ENCODE assay signal across 8 cellular contexts in the genomic region with DNA sequence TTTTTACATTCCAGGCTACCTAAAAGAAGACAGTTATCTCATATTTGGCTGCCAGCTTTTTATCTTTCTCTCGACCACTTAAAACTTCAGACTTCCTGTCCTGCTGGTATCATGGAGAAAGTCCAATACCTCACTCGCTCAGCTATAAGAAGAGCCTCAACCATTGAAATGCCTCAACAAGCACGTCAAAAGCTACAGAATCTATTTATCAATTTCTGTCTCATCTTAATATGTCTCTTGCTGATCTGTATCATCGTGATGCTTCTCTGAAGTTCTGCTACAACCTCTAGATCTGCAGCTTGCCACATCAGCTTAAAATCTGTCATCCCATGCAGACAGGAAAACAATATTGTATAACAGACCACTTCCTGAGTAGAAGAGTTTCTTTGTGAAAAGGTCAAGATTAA. TPM values are rescaled to one million over a fixed set of nuclear protein-coding genes. Genes with fewer than 3 reads are reported as not detected.
DNase-seq lines count a peak whose midpoint lies in the region; ATAC-seq and TF ChIP-seq lines count a peak whose summit lies in the region.

No MANE protein-coding gene starts in this region.

- WGBS in mesendoderm (ENCODE audit: extremely low coverage, insufficient coverage, low lambda C conversion rate) = no CpG with 5 or more reads among the region's 4 CpGs

- H3K9ac ChIP-seq in mesendoderm (ENCODE audit: low read length) = no peak overlapping the region

- H3K79me1 ChIP-seq in mesendoderm (ENCODE audit: low read length) = no peaks in the 10 kb centered on the region

- no peak overlapping the region for H3K4me2 ChIP-seq in mesendoderm (ENCODE audit: low read length)

- H3K18ac ChIP-seq in mesendoderm (ENCODE audit: low read length) = no peak overlapping the region

- no peak overlapping the region for H3K23ac ChIP-seq in mesendoderm (ENCODE audit: low read length)

- peaks cover 49% of the 10 kb centered on the region for H3K36me3 ChIP-seq in left ventricle myocardium inferior
- H3K36me3 ChIP-seq in upper lobe of right lung = no peaks in the 10 kb centered on the region
- H3K36me3 ChIP-seq in mesendoderm (ENCODE audit: control insufficient read depth, insufficient read depth, low read length) = no peaks in the 10 kb centered on the region

- H2BK120ac ChIP-seq in mesendoderm (ENCODE audit: low read depth, low read length) = no peak overlapping the region

- H3K56ac ChIP-seq in mesendoderm (ENCODE audit: low read length) = no peak overlapping the region

- no peaks in the 10 kb centered on the region for H3K79me2 ChIP-seq in mesendoderm (ENCODE audit: control insufficient read depth, insufficient read depth, low read length)

- no peak overlapping the region for H4K5ac ChIP-seq in mesendoderm (ENCODE audit: low read length)

- H2BK5ac ChIP-seq in mesendoderm (ENCODE audit: low read length) = no peak overlapping the region

- peak overlapping the region; percentile 44 for H3K27ac ChIP-seq in left ventricle myocardium inferior (replicated peaks)
- no peak overlapping the region for H3K27ac ChIP-seq in upper lobe of right lung
- no peak overlapping the region for H3K27ac ChIP-seq in mesendoderm (ENCODE audit: low read depth, low read length)

- no peak overlapping the region for H2AK5ac ChIP-seq in mesendoderm (ENCODE audit: low read length)

- intact Hi-C loops in left ventricle myocardium inferior (cut with micrococcal nuclease) = loop anchor here (10.0 kb wide), 1 partner anchor 274 kb away; no protein-coding TSS in a partner anchor
- intact Hi-C loops in Right ventricle myocardium inferior (cut with DNase I) = no loop called here
- intact Hi-C loops in upper lobe of right lung (cut with DNase I) = no loop called here

- no peak overlapping the region for H4K8ac ChIP-seq in mesendoderm (ENCODE audit: low read depth, low read length)

- TF ChIP-seq CTCF in left ventricle myocardium inferior (IDR thresholded peaks at IDR 0.05; ENCODE audit: borderline replicate concordance) (no peak), astrocyte of the spinal cord (IDR thresholded peaks at IDR 0.05; ENCODE audit: low read depth, low read length) (no peak), upper lobe of right lung (IDR thresholded peaks at IDR 0.05) (no peak)

- H3K4me1 ChIP-seq in left ventricle myocardium inferior = peaks cover 33% of the 10 kb centered on the region
- no peaks in the 10 kb centered on the region for H3K4me1 ChIP-seq in upper lobe of right lung
- H3K4me1 ChIP-seq in mesendoderm (ENCODE audit: control insufficient read depth, low read depth, low read length) = no peaks in the 10 kb centered on the region

- no peak overlapping the region for H2BK15ac ChIP-seq in mesendoderm (replicated peaks; ENCODE audit: low read depth)

- DNase-seq in left ventricle myocardium inferior = no peak
- DNase-seq in Right ventricle myocardium inferior (ENCODE audit: missing footprints) = no peak
- DNase-seq in astrocyte of the spinal cord (ENCODE audit: low read depth, low spot score) = peak; percentile 33
- no peak for DNase-seq in upper lobe of right lung
- no peak for DNase-seq in mesendoderm
- DNase-seq in GM19240 (ENCODE audit: insufficient read length, low spot score) = no peak

- in situ Hi-C loops in astrocyte of the spinal cord (cut with HindIII; ENCODE audit: low sequenced_read_pairs) = no loop called here

- H3K27me3 ChIP-seq in left ventricle myocardium inferior (ENCODE audit: low read depth) (no peaks in the 10 kb centered on the region), upper lobe of right lung (no peaks in the 10 kb centered on the region), mesendoderm (ENCODE audit: insufficient read depth, low read length, poor library complexity) (no peaks in the 10 kb centered on the region)

- H3K4me3 ChIP-seq in left ventricle myocardium inferior (no peak overlapping the region), astrocyte of the spinal cord (ENCODE audit: low read depth, low read length) (no peak overlapping the region), upper lobe of right lung (no peak overlapping the region), mesendoderm (ENCODE audit: low read length) (no peak overlapping the region)

- H3K9me3 ChIP-seq in left ventricle myocardium inferior (replicated peaks) (no peaks in the 10 kb centered on the region), upper lobe of right lung (no peaks in the 10 kb centered on the region)

- no peak for ATAC-seq in Right ventricle myocardium inferior
- ATAC-seq in HG03378 (IDR thresholded peaks at IDR 0.05; ENCODE audit: unreplicated experiment) = peak; percentile 71
- ATAC-seq in upper lobe of right lung = peak; percentile 20
- no peak for ATAC-seq in HG02763 (IDR thresholded peaks at IDR 0.05; ENCODE audit: unreplicated experiment)

- H3K4ac ChIP-seq in mesendoderm (ENCODE audit: low read depth, low read length) = no peak overlapping the region

RNA-seq across cellular contexts. Expression of a gene that starts 10.7 kb away (rescaled TPM):
- 2,329 TPM for total RNA-seq in left ventricle myocardium inferior
- total RNA-seq in Right ventricle myocardium inferior = 2,685 TPM
- 5.8 TPM for total RNA-seq in upper lobe of right lung
- 0.03 TPM for polyA plus RNA-seq in mesendoderm (2013, experiment 1 of 2)
- 0.03 TPM for polyA plus RNA-seq in mesendoderm (2013, experiment 2 of 2)

Comparison
In these comparisons a context has a peak if more than half of its experiments do, and no peak if none do; other contexts are left out.
1. ATAC-seq: peak in HG03378 (single experiment) and upper lobe of right lung (single experiment); none in Right ventricle myocardium inferior (single experiment) and HG02763 (single experiment).
2. RNA of a gene that starts 10.7 kb away (total RNA-seq): 2,685 TPM in Right ventricle myocardium inferior (single experiment) and 2,329 TPM in left ventricle myocardium inferior (single experiment); 5.8 TPM in upper lobe of right lung (single experiment); every median in the first group is over 100 times any median in the second.